In genomic region chr1:35939484-35939883, GRCh38 we compare ENCODE assay signal across 7 cellular contexts.
"Had no signal": no experiment of that assay in that cellular context is flagged by ENCODE, and none has a peak within 500 bp of the region (broad histone marks: within the 10 kb centered on the region; RNA-seq: fewer than 3 reads in every experiment).

No MANE protein-coding gene starts in this region.

- DNase-seq: IMR-90, KBM-7, KG1 had no signal

- FAIRE-seq: HepG2, HTR-8/SVneo had no signal

- H3K27ac ChIP-seq: HL-60 had no signal

- H3K27ac Mint-ChIP-seq: IgD-negative memory B cell had no signal

- H3K27me3 Mint-ChIP-seq: IgD-negative memory B cell had no signal

- ATAC-seq: HepG2 had no signal

- H3K4me3 Mint-ChIP-seq: IgD-negative memory B cell had no signal

- H3K9me3 Mint-ChIP-seq: IgD-negative memory B cell had no signal
